34 cellular contexts compared by ENCODE assay signal in the genomic region with DNA sequence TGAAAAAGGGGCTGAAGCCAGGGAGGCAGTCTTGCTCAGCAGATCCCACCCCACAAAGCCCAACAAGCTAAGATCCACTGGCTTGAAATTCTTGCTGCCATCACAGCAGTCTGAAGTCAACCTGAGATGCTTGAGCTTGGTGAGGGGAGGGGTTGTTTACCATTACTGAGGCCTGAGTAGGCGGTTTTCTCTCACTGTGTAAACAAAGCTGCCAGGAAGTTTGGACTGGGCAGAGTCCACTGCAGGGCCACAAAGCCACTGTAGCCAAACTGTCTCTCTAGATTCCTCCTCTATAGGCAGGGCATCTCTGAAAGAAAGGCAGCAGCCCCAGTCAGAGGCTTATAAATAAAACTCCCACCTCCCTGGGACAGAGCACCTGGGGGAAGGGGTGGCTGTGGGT.
"Had no signal": no experiment of that assay in that cellular context is flagged by ENCODE, and none has a peak within 500 bp of the region (broad histone marks: within the 10 kb centered on the region; RNA-seq: fewer than 3 reads in every experiment).

No MANE protein-coding gene starts in this region.

- H3K27ac Mint-ChIP-seq: activated naive CD4-positive, alpha-beta T cell treated with anti-CD3 and anti-CD28 coated beads for 36 hours; activated naive CD8-positive, alpha-beta T cell treated with anti-CD3 and anti-CD28 coated beads for 36 hours; naive B cell; nephron progenitor cell; stimulated activated naive B cell treated with anti-CD40 and anti-IgM and Interleukin-4, amounts not matched to agents 10 μg/mL and 1 μg/mL and 100 μg/mL, for 72 hours had no signal

- H3K27ac ChIP-seq: adrenal gland, body of pancreas, epithelial cell of prostate, esophagus squamous epithelium, left ventricle myocardium inferior, ovary, prostate gland, sigmoid colon, stomach, thyroid gland, upper lobe of left lung, vagina, VCaP had no signal

- DNase-seq: activated CD4-positive, alpha-beta T cell treated with anti-CD3 and anti-CD28 coated beads for 4 hours; activated CD4-positive, alpha-beta T cell treated with anti-CD3 and anti-CD28 coated beads, Interleukin-2, amount 50 U/mL, for 4 hours; activated CD8-positive, alpha-beta memory T cell treated with anti-CD3 and anti-CD28 coated beads for 24 hours; activated effector memory CD4-positive, alpha-beta T cell treated with anti-CD3 and anti-CD28 coated beads, Interleukin-2, amount 50 U/mL, for 16 hours; activated naive CD4-positive, alpha-beta T cell treated with anti-CD3 and anti-CD28 coated beads for 36 hours; activated naive CD8-positive, alpha-beta T cell treated with anti-CD3 and anti-CD28 coated beads for 36 hours; adrenal gland; aorta; body of pancreas; dermis blood vessel endothelial cell; effector CD4-positive, alpha-beta T cell; esophagus squamous epithelium; left ventricle myocardium inferior; mammary epithelial cell; naive B cell; nephron progenitor cell; ovary; retina; sigmoid colon; stimulated activated CD4-positive, alpha-beta T cell treated with anti-CD3 and anti-CD28 coated beads, Interleukin-1b, Interleukin-23, amount 100 ng/mL, for 48 hours; stimulated activated naive B cell treated with anti-CD40 and anti-IgM and Interleukin-4, amounts not matched to agents 10 μg/mL and 1 μg/mL and 100 μg/mL, for 72 hours; stomach; thyroid gland; upper lobe of left lung had no signal

- H3K4me1 Mint-ChIP-seq: activated naive CD8-positive, alpha-beta T cell treated with anti-CD3 and anti-CD28 coated beads for 36 hours; naive B cell; stimulated activated naive B cell treated with anti-CD40 and anti-IgM and Interleukin-4, amounts not matched to agents 10 μg/mL and 1 μg/mL and 100 μg/mL, for 72 hours had no signal

- H3K4me3 Mint-ChIP-seq: activated naive CD4-positive, alpha-beta T cell treated with anti-CD3 and anti-CD28 coated beads for 36 hours; activated naive CD8-positive, alpha-beta T cell treated with anti-CD3 and anti-CD28 coated beads for 36 hours; naive B cell; nephron progenitor cell; stimulated activated naive B cell treated with anti-CD40 and anti-IgM and Interleukin-4, amounts not matched to agents 10 μg/mL and 1 μg/mL and 100 μg/mL, for 72 hours had no signal

- FAIRE-seq: colon, endometrium, frontal cortex, islet of Langerhans, TTC549 had no signal

- H3K4me3 ChIP-seq: adrenal gland, body of pancreas, esophagus squamous epithelium, left ventricle myocardium inferior, ovary, prostate gland, sigmoid colon, smooth muscle cell, stomach, thyroid gland, upper lobe of left lung, vagina had no signal

- ATAC-seq: body of pancreas; stimulated activated naive B cell treated with anti-CD40 and anti-IgM and Interleukin-4, amounts not matched to agents 10 μg/mL and 1 μg/mL and 100 μg/mL, for 72 hours had no signal

- H3K4me2 ChIP-seq: smooth muscle cell had no signal

- H3K27me3 Mint-ChIP-seq: activated naive CD8-positive, alpha-beta T cell treated with anti-CD3 and anti-CD28 coated beads for 36 hours; naive B cell; stimulated activated naive B cell treated with anti-CD40 and anti-IgM and Interleukin-4, amounts not matched to agents 10 μg/mL and 1 μg/mL and 100 μg/mL, for 72 hours had no signal

- H3K27me3 ChIP-seq: adrenal gland, body of pancreas, esophagus squamous epithelium, ovary, sigmoid colon, stomach, thyroid gland, upper lobe of left lung, vagina had no signal

- H3K36me3 ChIP-seq: adrenal gland, esophagus squamous epithelium, left ventricle myocardium inferior, ovary, prostate gland, sigmoid colon, stomach, thyroid gland, upper lobe of left lung, vagina had no signal

- H3K9me3 ChIP-seq: adrenal gland, body of pancreas, esophagus squamous epithelium, ovary, prostate gland, thyroid gland, upper lobe of left lung, vagina had no signal

- H3K36me3 Mint-ChIP-seq: activated naive CD8-positive, alpha-beta T cell treated with anti-CD3 and anti-CD28 coated beads for 36 hours; naive B cell; stimulated activated naive B cell treated with anti-CD40 and anti-IgM and Interleukin-4, amounts not matched to agents 10 μg/mL and 1 μg/mL and 100 μg/mL, for 72 hours had no signal

- H3K4me1 ChIP-seq: adrenal gland, body of pancreas, esophagus squamous epithelium, left ventricle myocardium inferior, prostate gland, sigmoid colon, stomach, thyroid gland, upper lobe of left lung, vagina had no signal
